ENCODE assay signal across 25 cellular contexts in genomic region chr5:98587166-98587565, GRCh38.
"Had no signal": no experiment of that assay in that cellular context is flagged by ENCODE, and none has a peak within 500 bp of the region (broad histone marks: within the 10 kb centered on the region; RNA-seq: fewer than 3 reads in every experiment).

No MANE protein-coding gene starts in this region.

- H2AFZ ChIP-seq: parathyroid adenoma had no signal

- H3K36me3 ChIP-seq: ovary, right lobe of liver, sigmoid colon, stomach, thoracic aorta, thyroid gland, tibial nerve, upper lobe of left lung, vagina had no signal

- ATAC-seq: natural killer cell treated with Interleukin-12 subunit alpha and Interleukin-12 subunit beta and Interleukin-15 and Interleukin-18, amount 100 ng/mL, for 72 hours; psoas muscle; right cardiac atrium; right lobe of liver; stimulated activated effector memory CD8-positive, alpha-beta T cell treated with anti-CD3 and anti-CD28 coated beads, Interleukin-12 subunit alpha, Interleukin-12 subunit beta, amount 100 ng/mL, for 72 hours; stimulated activated naive B cell treated with anti-CD40 and anti-IgM and Interleukin-4, amounts not matched to agents 10 μg/mL and 1 μg/mL and 100 μg/mL, for 72 hours had no signal

- H3K4me1 ChIP-seq: parathyroid adenoma, psoas muscle, right lobe of liver, thyroid gland, tibial nerve, upper lobe of left lung had no signal

- H3K9me3 ChIP-seq: ovary, psoas muscle, right lobe of liver, sigmoid colon, stomach, thoracic aorta, thyroid gland, tibial nerve, upper lobe of left lung, vagina had no signal

- DNase-seq: nephron progenitor cell; occipital lobe; ovary; posterior cingulate gyrus; psoas muscle; right cardiac atrium; right lobe of liver; sigmoid colon; small intestine; stimulated activated CD4-positive, alpha-beta T cell treated with anti-CD3 and anti-CD28 coated beads, Interleukin-15, amount 100 ng/mL, for 24 hours; stimulated activated CD4-positive, alpha-beta T cell treated with anti-CD3 and anti-CD28 coated beads, Interleukin-2, amount 100 ng/mL, for 24 hours; stimulated activated CD4-positive, alpha-beta T cell treated with anti-CD3 and anti-CD28 coated beads, Interleukin-2, amount 100 ng/mL, for 48 hours; stimulated activated CD4-positive, alpha-beta T cell treated with anti-CD3 and anti-CD28 coated beads, Interleukin-4, amount 100 ng/mL, for 24 hours; stimulated activated naive B cell treated with anti-CD40 and anti-IgM and Interleukin-4, amounts not matched to agents 10 μg/mL and 1 μg/mL and 100 μg/mL, for 72 hours; stimulated activated naive CD4-positive, alpha-beta T cell treated with Interleukin-2 at 50 U/mL for 16 hours; stomach; thyroid gland; trophoblast cell; upper lobe of left lung had no signal

- H3K27me3 ChIP-seq: ovary, right lobe of liver, sigmoid colon, stomach, thyroid gland, tibial nerve, upper lobe of left lung, vagina had no signal

- H3K4me3 ChIP-seq: ovary, psoas muscle, right lobe of liver, sigmoid colon, stomach, thoracic aorta, thyroid gland, tibial nerve, upper lobe of left lung, vagina had no signal
